In genomic region chr1:116712510-116712909, GRCh38 we compare ENCODE assay signal across 1 cellular context.
TF ChIP-seq lines count a peak whose summit lies in the region.

No MANE protein-coding gene starts in this region.

TF ChIP-seq in SK-N-SH, 30 proteins besides CTCF, POLR2A, EP300 and RAD21:
- TF ChIP-seq FOXM1 (IDR thresholded peaks at IDR 0.05; ENCODE audit: low read depth) (no peak), RXRA (IDR thresholded peaks at IDR 0.05; ENCODE audit: borderline replicate concordance, low read depth) (no peak), ZBTB33 (IDR thresholded peaks at IDR 0.05; ENCODE audit: borderline replicate concordance, low read depth) (no peak), FOXJ3 (CRISPR knock-in tag; IDR thresholded peaks at IDR 0.05) (no peak), RCOR1 (IDR thresholded peaks at IDR 0.05; ENCODE audit: low read length) (no peak), YY1 (IDR thresholded peaks at IDR 0.05; ENCODE audit: low read depth) (no peak), TAF1 (IDR thresholded peaks at IDR 0.05; ENCODE audit: borderline replicate concordance, low read depth, low read length) (no peak), FOSL2 (IDR thresholded peaks at IDR 0.05; ENCODE audit: borderline replicate concordance, low read depth) (no peak), TCF12 (IDR thresholded peaks at IDR 0.05) (no peak), USF2 (IDR thresholded peaks at IDR 0.05; ENCODE audit: borderline replicate concordance, low read depth, low read length) (no peak), SIN3A (IDR thresholded peaks at IDR 0.05; ENCODE audit: borderline replicate concordance, low read depth, low read length) (no peak), POLR2AphosphoS5 (IDR thresholded peaks at IDR 0.05; ENCODE audit: low read depth, low read length) (no peak), SMC3 (IDR thresholded peaks at IDR 0.05; ENCODE audit: low read depth, low read length) (no peak), IRF3 (IDR thresholded peaks at IDR 0.05; ENCODE audit: low read depth, low read length) (no peak)
- TF ChIP-seq, protein P1, sequence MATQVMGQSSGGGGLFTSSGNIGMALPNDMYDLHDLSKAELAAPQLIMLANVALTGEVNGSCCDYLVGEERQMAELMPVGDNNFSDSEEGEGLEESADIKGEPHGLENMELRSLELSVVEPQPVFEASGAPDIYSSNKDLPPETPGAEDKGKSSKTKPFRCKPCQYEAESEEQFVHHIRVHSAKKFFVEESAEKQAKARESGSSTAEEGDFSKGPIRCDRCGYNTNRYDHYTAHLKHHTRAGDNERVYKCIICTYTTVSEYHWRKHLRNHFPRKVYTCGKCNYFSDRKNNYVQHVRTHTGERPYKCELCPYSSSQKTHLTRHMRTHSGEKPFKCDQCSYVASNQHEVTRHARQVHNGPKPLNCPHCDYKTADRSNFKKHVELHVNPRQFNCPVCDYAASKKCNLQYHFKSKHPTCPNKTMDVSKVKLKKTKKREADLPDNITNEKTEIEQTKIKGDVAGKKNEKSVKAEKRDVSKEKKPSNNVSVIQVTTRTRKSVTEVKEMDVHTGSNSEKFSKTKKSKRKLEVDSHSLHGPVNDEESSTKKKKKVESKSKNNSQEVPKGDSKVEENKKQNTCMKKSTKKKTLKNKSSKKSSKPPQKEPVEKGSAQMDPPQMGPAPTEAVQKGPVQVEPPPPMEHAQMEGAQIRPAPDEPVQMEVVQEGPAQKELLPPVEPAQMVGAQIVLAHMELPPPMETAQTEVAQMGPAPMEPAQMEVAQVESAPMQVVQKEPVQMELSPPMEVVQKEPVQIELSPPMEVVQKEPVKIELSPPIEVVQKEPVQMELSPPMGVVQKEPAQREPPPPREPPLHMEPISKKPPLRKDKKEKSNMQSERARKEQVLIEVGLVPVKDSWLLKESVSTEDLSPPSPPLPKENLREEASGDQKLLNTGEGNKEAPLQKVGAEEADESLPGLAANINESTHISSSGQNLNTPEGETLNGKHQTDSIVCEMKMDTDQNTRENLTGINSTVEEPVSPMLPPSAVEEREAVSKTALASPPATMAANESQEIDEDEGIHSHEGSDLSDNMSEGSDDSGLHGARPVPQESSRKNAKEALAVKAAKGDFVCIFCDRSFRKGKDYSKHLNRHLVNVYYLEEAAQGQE (IDR thresholded peaks at IDR 0.05; ENCODE audit: low read depth, low read length) = no peak
- TF ChIP-seq, protein P2, sequence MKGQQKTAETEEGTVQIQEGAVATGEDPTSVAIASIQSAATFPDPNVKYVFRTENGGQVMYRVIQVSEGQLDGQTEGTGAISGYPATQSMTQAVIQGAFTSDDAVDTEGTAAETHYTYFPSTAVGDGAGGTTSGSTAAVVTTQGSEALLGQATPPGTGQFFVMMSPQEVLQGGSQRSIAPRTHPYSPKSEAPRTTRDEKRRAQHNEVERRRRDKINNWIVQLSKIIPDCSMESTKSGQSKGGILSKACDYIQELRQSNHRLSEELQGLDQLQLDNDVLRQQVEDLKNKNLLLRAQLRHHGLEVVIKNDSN (IDR thresholded peaks at IDR 0.05; ENCODE audit: borderline replicate concordance, low read depth) = no peak
